19 cellular contexts compared by ENCODE assay signal in genomic region chr10:97452352-97452751, GRCh38.
"Had no signal": no experiment of that assay in that cellular context is flagged by ENCODE, and none has a peak within 500 bp of the region (broad histone marks: within the 10 kb centered on the region; RNA-seq: fewer than 3 reads in every experiment).

No MANE protein-coding gene starts in this region.

- H3K4me3 Mint-ChIP-seq: central memory CD8-positive, alpha-beta T cell had no signal

- H3K9me3 Mint-ChIP-seq: central memory CD8-positive, alpha-beta T cell had no signal

- H3K27me3 Mint-ChIP-seq: central memory CD8-positive, alpha-beta T cell had no signal

- H3K4me3 ChIP-seq: ascending aorta, gastroesophageal sphincter, heart left ventricle, left lung, sigmoid colon, SJSA1, tibial nerve had no signal

- ATAC-seq: esophagus mucosa, gastroesophageal sphincter, heart left ventricle, left lung had no signal

- DNase-seq: activated CD4-positive, alpha-beta T cell treated with anti-CD3 and anti-CD28 coated beads for 1 hour; activated CD4-positive, alpha-beta T cell treated with anti-CD3 and anti-CD28 coated beads, Interleukin-2, amount 50 U/mL, for 4 hours; activated gamma-delta T cell treated with Interleukin-2 at 50 U/mL for 16 hours; activated T-cell treated with anti-CD3 and anti-CD28 coated beads, Interleukin-2, amount 50 U/mL, for 48 hours; cortex of kidney; heart left ventricle; left lung; mammary epithelial cell; midbrain; sigmoid colon; stimulated activated CD4-positive, alpha-beta T cell treated with anti-CD3 and anti-CD28 coated beads, Interleukin-4, amount 100 ng/mL, for 4 hours; stimulated activated naive CD4-positive, alpha-beta T cell; WERI-Rb-1 had no signal
